1 cellular context compared by ENCODE assay signal in the genomic region with DNA sequence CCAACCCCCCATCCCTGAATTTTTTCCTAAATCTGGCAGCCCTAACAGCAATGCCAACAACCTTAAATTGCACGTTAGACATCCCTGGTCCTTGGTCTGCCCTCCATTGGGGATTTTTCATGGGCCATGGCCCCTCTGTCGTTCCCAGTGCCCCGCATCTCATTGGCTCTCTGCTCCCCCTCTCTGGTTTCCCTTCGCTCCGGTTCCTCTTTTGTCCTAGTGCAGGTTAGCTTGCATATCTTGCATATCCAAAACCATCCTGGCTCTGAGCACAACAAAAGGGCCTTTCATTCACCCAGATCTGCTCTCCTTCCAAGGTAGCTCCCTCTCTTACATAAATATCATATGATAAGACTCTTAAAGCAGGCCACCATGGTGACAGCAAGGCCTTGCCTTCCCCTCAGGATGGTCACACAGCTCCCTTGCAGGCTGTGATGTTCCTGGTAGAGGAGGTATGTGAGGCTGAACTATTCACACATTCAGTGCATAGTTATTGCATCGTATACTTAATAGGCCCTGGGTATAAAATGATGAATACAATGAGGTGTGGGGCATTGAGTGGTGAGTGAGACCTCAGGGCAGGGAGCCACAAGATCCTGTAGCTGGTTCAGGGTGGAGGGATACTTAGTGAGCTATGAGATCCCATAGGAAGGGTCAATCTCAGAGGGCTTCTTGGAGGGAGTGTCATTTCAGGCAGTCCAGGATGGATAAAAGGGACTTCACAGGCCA.
TF ChIP-seq lines count a peak whose summit lies in the region.

No MANE protein-coding gene starts in this region.

TF ChIP-seq in GM23338, 12 proteins besides CTCF, POLR2A, EP300 and RAD21 (continued from another document):
- TF ChIP-seq, protein P1, sequence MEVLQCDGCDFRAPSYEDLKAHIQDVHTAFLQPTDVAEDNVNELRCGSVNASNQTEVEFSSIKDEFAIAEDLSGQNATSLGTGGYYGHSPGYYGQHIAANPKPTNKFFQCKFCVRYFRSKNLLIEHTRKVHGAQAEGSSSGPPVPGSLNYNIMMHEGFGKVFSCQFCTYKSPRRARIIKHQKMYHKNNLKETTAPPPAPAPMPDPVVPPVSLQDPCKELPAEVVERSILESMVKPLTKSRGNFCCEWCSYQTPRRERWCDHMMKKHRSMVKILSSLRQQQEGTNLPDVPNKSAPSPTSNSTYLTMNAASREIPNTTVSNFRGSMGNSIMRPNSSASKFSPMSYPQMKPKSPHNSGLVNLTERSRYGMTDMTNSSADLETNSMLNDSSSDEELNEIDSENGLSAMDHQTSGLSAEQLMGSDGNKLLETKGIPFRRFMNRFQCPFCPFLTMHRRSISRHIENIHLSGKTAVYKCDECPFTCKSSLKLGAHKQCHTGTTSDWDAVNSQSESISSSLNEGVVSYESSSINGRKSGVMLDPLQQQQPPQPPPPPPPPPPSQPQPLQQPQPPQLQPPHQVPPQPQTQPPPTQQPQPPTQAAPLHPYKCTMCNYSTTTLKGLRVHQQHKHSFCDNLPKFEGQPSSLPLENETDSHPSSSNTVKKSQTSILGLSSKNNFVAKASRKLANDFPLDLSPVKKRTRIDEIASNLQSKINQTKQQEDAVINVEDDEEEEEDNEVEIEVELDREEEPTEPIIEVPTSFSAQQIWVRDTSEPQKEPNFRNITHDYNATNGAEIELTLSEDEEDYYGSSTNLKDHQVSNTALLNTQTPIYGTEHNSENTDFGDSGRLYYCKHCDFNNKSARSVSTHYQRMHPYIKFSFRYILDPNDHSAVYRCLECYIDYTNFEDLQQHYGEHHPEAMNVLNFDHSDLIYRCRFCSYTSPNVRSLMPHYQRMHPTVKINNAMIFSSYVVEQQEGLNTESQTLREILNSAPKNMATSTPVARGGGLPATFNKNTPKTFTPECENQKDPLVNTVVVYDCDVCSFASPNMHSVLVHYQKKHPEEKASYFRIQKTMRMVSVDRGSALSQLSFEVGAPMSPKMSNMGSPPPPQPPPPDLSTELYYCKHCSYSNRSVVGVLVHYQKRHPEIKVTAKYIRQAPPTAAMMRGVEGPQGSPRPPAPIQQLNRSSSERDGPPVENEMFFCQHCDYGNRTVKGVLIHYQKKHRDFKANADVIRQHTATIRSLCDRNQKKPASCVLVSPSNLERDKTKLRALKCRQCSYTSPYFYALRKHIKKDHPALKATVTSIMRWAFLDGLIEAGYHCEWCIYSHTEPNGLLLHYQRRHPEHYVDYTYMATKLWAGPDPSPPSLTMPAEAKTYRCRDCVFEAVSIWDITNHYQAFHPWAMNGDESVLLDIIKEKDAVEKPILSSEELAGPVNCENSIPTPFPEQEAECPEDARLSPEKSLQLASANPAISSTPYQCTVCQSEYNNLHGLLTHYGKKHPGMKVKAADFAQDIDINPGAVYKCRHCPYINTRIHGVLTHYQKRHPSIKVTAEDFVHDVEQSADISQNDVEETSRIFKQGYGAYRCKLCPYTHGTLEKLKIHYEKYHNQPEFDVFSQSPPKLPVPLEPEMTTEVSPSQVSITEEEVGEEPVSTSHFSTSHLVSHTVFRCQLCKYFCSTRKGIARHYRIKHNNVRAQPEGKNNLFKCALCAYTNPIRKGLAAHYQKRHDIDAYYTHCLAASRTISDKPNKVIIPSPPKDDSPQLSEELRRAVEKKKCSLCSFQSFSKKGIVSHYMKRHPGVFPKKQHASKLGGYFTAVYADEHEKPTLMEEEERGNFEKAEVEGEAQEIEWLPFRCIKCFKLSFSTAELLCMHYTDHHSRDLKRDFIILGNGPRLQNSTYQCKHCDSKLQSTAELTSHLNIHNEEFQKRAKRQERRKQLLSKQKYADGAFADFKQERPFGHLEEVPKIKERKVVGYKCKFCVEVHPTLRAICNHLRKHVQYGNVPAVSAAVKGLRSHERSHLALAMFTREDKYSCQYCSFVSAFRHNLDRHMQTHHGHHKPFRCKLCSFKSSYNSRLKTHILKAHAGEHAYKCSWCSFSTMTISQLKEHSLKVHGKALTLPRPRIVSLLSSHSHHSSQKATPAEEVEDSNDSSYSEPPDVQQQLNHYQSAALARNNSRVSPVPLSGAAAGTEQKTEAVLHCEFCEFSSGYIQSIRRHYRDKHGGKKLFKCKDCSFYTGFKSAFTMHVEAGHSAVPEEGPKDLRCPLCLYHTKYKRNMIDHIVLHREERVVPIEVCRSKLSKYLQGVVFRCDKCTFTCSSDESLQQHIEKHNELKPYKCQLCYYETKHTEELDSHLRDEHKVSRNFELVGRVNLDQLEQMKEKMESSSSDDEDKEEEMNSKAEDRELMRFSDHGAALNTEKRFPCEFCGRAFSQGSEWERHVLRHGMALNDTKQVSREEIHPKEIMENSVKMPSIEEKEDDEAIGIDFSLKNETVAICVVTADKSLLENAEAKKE (CRISPR knock-in tag; IDR thresholded peaks at IDR 0.05): no peak
- TF ChIP-seq, protein P2, sequence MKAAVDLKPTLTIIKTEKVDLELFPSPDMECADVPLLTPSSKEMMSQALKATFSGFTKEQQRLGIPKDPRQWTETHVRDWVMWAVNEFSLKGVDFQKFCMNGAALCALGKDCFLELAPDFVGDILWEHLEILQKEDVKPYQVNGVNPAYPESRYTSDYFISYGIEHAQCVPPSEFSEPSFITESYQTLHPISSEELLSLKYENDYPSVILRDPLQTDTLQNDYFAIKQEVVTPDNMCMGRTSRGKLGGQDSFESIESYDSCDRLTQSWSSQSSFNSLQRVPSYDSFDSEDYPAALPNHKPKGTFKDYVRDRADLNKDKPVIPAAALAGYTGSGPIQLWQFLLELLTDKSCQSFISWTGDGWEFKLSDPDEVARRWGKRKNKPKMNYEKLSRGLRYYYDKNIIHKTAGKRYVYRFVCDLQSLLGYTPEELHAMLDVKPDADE (IDR thresholded peaks at IDR 0.05): no peak
- TF ChIP-seq NANOG (IDR thresholded peaks at IDR 0.05; ENCODE audit: borderline replicate concordance): no peak
- TF ChIP-seq ZNF331 (CRISPR knock-in tag; IDR thresholded peaks at IDR 0.05; ENCODE audit: low read depth): no peak
